In genomic region chr1:17665054-17665453, GRCh38 we compare ENCODE assay signal across 27 cellular contexts.
"Had no signal": no experiment of that assay in that cellular context is flagged by ENCODE, and none has a peak within 500 bp of the region (broad histone marks: within the 10 kb centered on the region; RNA-seq: fewer than 3 reads in every experiment).

No MANE protein-coding gene starts in this region.

- H3K27ac ChIP-seq: PC-9, RWPE1, SJCRH30, SK-N-MC had no signal

- H3K36me3 ChIP-seq: SJCRH30 had no signal

- H3K4me3 ChIP-seq: MG63, PC-9, SJCRH30, SK-N-MC had no signal

- H3K27me3 ChIP-seq: MG63, SJCRH30 had no signal

- DNase-seq: Kasumi-1, KG1, MG63, NCI-H1048, NCI-H1092 treated with DMSO at 0.1 percent for 48 hours, NCI-H1105 treated with DMSO at 0.1 percent for 48 hours, NCI-H1417, NCI-H1436, NCI-H1694, NCI-H187, NCI-H1930, NCI-H2029 treated with DMSO at 0.1 percent for 48 hours, NCI-H2081 treated with DMSO at 0.1 percent for 48 hours, NCI-H2107, NCI-H2171, NCI-H226, NCI-H446, NCI-H510A treated with DMSO at 0.1 percent for 48 hours, NCI-H524 treated with DMSO at 0.1 percent for 48 hours, NCI-H526 treated with DMSO at 0.1 percent for 48 hours, NCI-H774, PC-9, SHP77, SIG-M5, SJCRH30 had no signal

- H3K9me3 ChIP-seq: MG63, SJCRH30 had no signal
